1 cellular context compared by ENCODE assay signal in genomic region chr17:80274871-80275449, GRCh38.
TF ChIP-seq lines count a peak whose summit lies in the region.

No MANE protein-coding gene starts in this region.

TF ChIP-seq in IMR-90, 13 proteins besides CTCF, POLR2A, EP300 and RAD21:
- TF ChIP-seq FOS (IDR thresholded peaks at IDR 0.05; ENCODE audit: low read depth, low read length) (no peak), USF2 (IDR thresholded peaks at IDR 0.05; ENCODE audit: low read depth, low read length) (no peak), NFE2L2 (IDR thresholded peaks at IDR 0.05; ENCODE audit: low read depth, low read length) (no peak), CHD1 (IDR thresholded peaks at IDR 0.05; ENCODE audit: low read depth, low read length) (no peak), BHLHE40 (IDR thresholded peaks at IDR 0.05; ENCODE audit: low read depth, low read length) (no peak), RCOR1 (IDR thresholded peaks at IDR 0.05; ENCODE audit: insufficient replicate concordance, low read length) (no peak), MAZ (IDR thresholded peaks at IDR 0.05; ENCODE audit: borderline replicate concordance, low read depth, low read length) (no peak), MXI1 (IDR thresholded peaks at IDR 0.05; ENCODE audit: borderline replicate concordance, low read depth, low read length) (no peak), RFX5 (IDR thresholded peaks at IDR 0.05; ENCODE audit: low read depth, low read length) (no peak), MAFK (IDR thresholded peaks at IDR 0.05; ENCODE audit: low read depth, low read length) (no peak), CEBPB (IDR thresholded peaks at IDR 0.05; ENCODE audit: low read depth, low read length) (no peak), SMC3 (IDR thresholded peaks at IDR 0.05; ENCODE audit: low read depth, low read length) (no peak), ELK1 (IDR thresholded peaks at IDR 0.05; ENCODE audit: borderline replicate concordance, low read depth, low read length) (no peak)
TF ChIP-seq in IMR-90: peak in this region for 0.
